In the genomic region with DNA sequence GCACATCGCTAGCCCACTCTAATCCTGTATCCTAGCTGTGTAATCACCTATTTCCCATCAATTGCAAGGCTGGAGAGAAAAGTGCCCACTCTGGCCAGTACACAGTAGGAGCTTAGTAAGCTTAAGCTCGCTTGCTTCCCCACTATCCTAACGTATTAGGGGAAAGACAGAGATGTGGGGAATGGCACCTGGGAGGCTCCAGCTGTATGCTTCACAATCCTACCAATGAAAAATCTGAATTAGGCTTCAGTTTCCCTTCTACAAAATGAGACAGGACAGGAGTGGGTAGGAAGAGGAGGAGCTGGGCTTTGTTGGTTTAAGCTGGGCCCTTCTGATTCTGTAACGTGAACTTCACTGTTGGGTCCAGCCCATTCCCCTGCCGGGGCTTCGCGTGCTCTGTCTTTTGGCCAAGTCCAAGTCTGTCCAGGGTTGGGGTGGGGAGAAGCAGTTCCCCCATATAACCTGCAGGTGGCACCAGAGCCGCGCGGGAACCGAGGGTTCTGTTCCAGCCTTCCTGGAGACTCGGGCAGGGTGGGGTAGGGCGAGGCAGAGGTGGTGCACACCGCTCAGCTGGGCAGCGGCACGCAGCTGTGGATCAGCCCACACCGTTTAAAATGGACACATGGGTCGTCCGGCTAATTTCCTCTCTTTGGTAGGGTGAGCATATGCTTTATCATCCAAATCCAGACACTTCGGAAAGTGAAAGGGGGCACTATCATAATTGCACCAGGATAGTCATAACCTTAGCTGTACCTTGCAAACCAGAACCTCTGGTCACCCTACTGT, we compare ENCODE assay signal across 1 cellular context.
A peak's percentile ranks its signal among the peaks of the same experiment; 100 is the strongest.
TF ChIP-seq lines count a peak whose summit lies in the region.

No MANE protein-coding gene starts in this region.

TF ChIP-seq in HepG2, 621 proteins besides CTCF, POLR2A, EP300 and RAD21 (continued from another document):
- no peak for TF ChIP-seq ZNF17 (CRISPR knock-in tag; IDR thresholded peaks at IDR 0.05)
- TF ChIP-seq ZNF740 (CRISPR knock-in tag; IDR thresholded peaks at IDR 0.05): no peak
- TF ChIP-seq, protein P1, sequence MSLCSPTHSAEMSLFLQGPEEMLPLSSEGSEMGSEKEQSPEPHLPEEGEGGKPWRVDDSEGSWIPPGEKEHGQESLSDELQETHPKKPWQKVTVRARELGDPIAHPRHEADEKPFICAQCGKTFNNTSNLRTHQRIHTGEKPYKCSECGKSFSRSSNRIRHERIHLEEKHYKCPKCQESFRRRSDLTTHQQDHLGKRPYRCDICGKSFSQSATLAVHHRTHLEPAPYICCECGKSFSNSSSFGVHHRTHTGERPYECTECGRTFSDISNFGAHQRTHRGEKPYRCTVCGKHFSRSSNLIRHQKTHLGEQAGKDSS (CRISPR knock-in tag; IDR thresholded peaks at IDR 0.05; ENCODE audit: borderline replicate concordance, low read depth): no peak
- no peak for TF ChIP-seq ZNF383 (CRISPR knock-in tag; IDR thresholded peaks at IDR 0.05; ENCODE audit: borderline replicate concordance)
- TF ChIP-seq TBX3 (IDR thresholded peaks at IDR 0.05; ENCODE audit: borderline replicate concordance): no peak
- no peak for TF ChIP-seq SMYD3 (CRISPR knock-in tag; IDR thresholded peaks at IDR 0.05)
- no peak for TF ChIP-seq ZFP90 (CRISPR knock-in tag; IDR thresholded peaks at IDR 0.05; ENCODE audit: borderline replicate concordance)
- TF ChIP-seq SSRP1 (CRISPR knock-in tag; IDR thresholded peaks at IDR 0.05): no peak
- peak; percentile 67 for TF ChIP-seq ZNF501 (CRISPR knock-in tag; IDR thresholded peaks at IDR 0.05)
- no peak; the same call in 1 of the 2 replicates for TF ChIP-seq ZNF788 (CRISPR knock-in tag; IDR thresholded peaks at IDR 0.05; ENCODE audit: borderline replicate concordance)
- no peak for TF ChIP-seq NR2C2 (CRISPR knock-in tag; IDR thresholded peaks at IDR 0.05; ENCODE audit: borderline replicate concordance)
- no peak for TF ChIP-seq DNMT3B (CRISPR knock-in tag; conservative IDR thresholded peaks at IDR 0.05)
